Comparison of ENCODE assay signal across 14 cellular contexts in genomic region chr1:109482242-109482641, GRCh38. TPM values are rescaled to one million over a fixed set of nuclear protein-coding genes. Genes with fewer than 3 reads are reported as not detected.
A peak's percentile ranks its signal among the peaks of the same experiment; 100 is the strongest.
DNase-seq lines count a peak whose midpoint lies in the region; ATAC-seq and TF ChIP-seq lines count a peak whose summit lies in the region.
"Had no signal": no experiment of that assay in that cellular context is flagged by ENCODE, and none has a peak within 500 bp of the region (broad histone marks: within the 10 kb centered on the region; RNA-seq: fewer than 3 reads in every experiment).

No MANE protein-coding gene starts in this region.

- H3K27me3 ChIP-seq in brain microvascular endothelial cell (replicated peaks): no peaks in the 10 kb centered on the region
- H3K27me3 ChIP-seq: breast epithelium, sigmoid colon had no signal

- H3K36me3 Mint-ChIP-seq in activated naive CD4-positive, alpha-beta T cell treated with anti-CD3 and anti-CD28 coated beads, Interleukin-2, amount 10 ng/mL, durations not matched to agents 7 days and 5 days: peaks cover 7% of the 10 kb centered on the region
- H3K36me3 Mint-ChIP-seq in activated naive CD4-positive, alpha-beta T cell treated with anti-CD3 and anti-CD28 coated beads for 36 hours (ENCODE audit: low read depth): peaks cover 1% of the 10 kb centered on the region
- peaks cover 5% of the 10 kb centered on the region for H3K36me3 Mint-ChIP-seq in T-cell
- H3K36me3 Mint-ChIP-seq in memory B cell: no peaks in the 10 kb centered on the region
- H3K36me3 Mint-ChIP-seq in type B pancreatic cell: no peaks in the 10 kb centered on the region

- H3K27ac Mint-ChIP-seq in activated naive CD4-positive, alpha-beta T cell treated with anti-CD3 and anti-CD28 coated beads, Interleukin-2, amount 10 ng/mL, durations not matched to agents 7 days and 5 days: no peak overlapping the region
- no peak overlapping the region for H3K27ac Mint-ChIP-seq in activated naive CD4-positive, alpha-beta T cell treated with anti-CD3 and anti-CD28 coated beads for 36 hours
- H3K27ac Mint-ChIP-seq in T-cell (peak overlapping the region in 1 of 2 donors; percentile 66), memory B cell (peak overlapping the region; percentile 90), type B pancreatic cell (no peak overlapping the region)

- no peak overlapping the region for H3K4me3 ChIP-seq in brain microvascular endothelial cell (ENCODE audit: low read depth, low read length)

- H3K9me3 Mint-ChIP-seq in activated naive CD4-positive, alpha-beta T cell treated with anti-CD3 and anti-CD28 coated beads, Interleukin-2, amount 10 ng/mL, durations not matched to agents 7 days and 5 days: no peaks in the 10 kb centered on the region
- H3K9me3 Mint-ChIP-seq in activated naive CD4-positive, alpha-beta T cell treated with anti-CD3 and anti-CD28 coated beads for 36 hours: no peaks in the 10 kb centered on the region
- H3K9me3 Mint-ChIP-seq in T-cell (no peaks in the 10 kb centered on the region), memory B cell (no peaks in the 10 kb centered on the region), type B pancreatic cell (peaks cover 5% of the 10 kb centered on the region)

- intact Hi-C loops in activated naive CD4-positive, alpha-beta T cell treated with anti-CD3 and anti-CD28 coated beads for 36 hours (cut with micrococcal nuclease): loop anchor here (2.0 to 10.0 kb wide), 6 partner anchors 15 to 500 kb away; partner anchors contain the start of genes AHCYL1, AMIGO1, CELSR2 and ELAPOR1

- H3K27me3 Mint-ChIP-seq in activated naive CD4-positive, alpha-beta T cell treated with anti-CD3 and anti-CD28 coated beads, Interleukin-2, amount 10 ng/mL, durations not matched to agents 7 days and 5 days: peaks cover 53% of the 10 kb centered on the region
- H3K27me3 Mint-ChIP-seq in activated naive CD4-positive, alpha-beta T cell treated with anti-CD3 and anti-CD28 coated beads for 36 hours (ENCODE audit: low read depth): no peaks in the 10 kb centered on the region
- H3K27me3 Mint-ChIP-seq in T-cell (peaks cover 6 to 22% of the 10 kb centered on the region in 2 donors), memory B cell (peaks cover 10% of the 10 kb centered on the region), type B pancreatic cell (peaks cover 49% of the 10 kb centered on the region)

- in situ Hi-C loops in brain microvascular endothelial cell (cut with HindIII; ENCODE audit: low pct_ligation_motif_present, low sequenced_read_pairs): no loop called here

- H3K4me3 Mint-ChIP-seq in activated naive CD4-positive, alpha-beta T cell treated with anti-CD3 and anti-CD28 coated beads, Interleukin-2, amount 10 ng/mL, durations not matched to agents 7 days and 5 days: peak overlapping the region; percentile 11
- H3K4me3 Mint-ChIP-seq in activated naive CD4-positive, alpha-beta T cell treated with anti-CD3 and anti-CD28 coated beads for 36 hours: no peak overlapping the region
- H3K4me3 Mint-ChIP-seq in T-cell: peak overlapping the region; percentile 92 to 96 (median 92)
- peak overlapping the region; percentile 49 for H3K4me3 Mint-ChIP-seq in memory B cell
- peak overlapping the region; percentile 94 for H3K4me3 Mint-ChIP-seq in type B pancreatic cell

- no peak for ATAC-seq in T-cell (replicated peaks in 1 of 4)
- ATAC-seq in memory B cell (ENCODE audit: low read depth): no peak

- no peak for DNase-seq in activated naive CD4-positive, alpha-beta T cell treated with anti-CD3 and anti-CD28 coated beads, Interleukin-2, amount 10 ng/mL, durations not matched to agents 7 days and 5 days
- DNase-seq in activated naive CD4-positive, alpha-beta T cell treated with anti-CD3 and anti-CD28 coated beads for 36 hours: no peak
- DNase-seq in T-cell (no peak), memory B cell (ENCODE audit: low spot score in 2 of 2) (no peak), type B pancreatic cell (ENCODE audit: extremely low spot score, unreplicated experiment) (no peak), brain microvascular endothelial cell (no peak), activated gamma-delta T cell (lab: John Stamatoyannopoulos, UW) (no peak)
- DNase-seq: Caco-2, dermis blood vessel endothelial cell, EL, NCI-H1417 treated with DMSO at 0.1 percent for 48 hours, WERI-Rb-1 had no signal

- TF ChIP-seq CTCF in type B pancreatic cell (conservative IDR thresholded peaks at IDR 0.05) (no peak), brain microvascular endothelial cell (IDR thresholded peaks at IDR 0.05; ENCODE audit: low read depth, low read length, missing control alignments) (no peak)

- no peak overlapping the region for H3K27ac ChIP-seq in brain microvascular endothelial cell
- H3K27ac ChIP-seq: breast epithelium had no signal

- POLR2A ChIA-PET in T-cell (lab: Charles Lee): interaction anchor here (0.6 to 0.7 kb wide), 3 partner anchors 32 to 382 kb away, joined by 3 to 11 read pairs (median 9); partner anchors contain the start of gene CELSR2 (in 1 of the 2)

- H3K36me3 ChIP-seq in brain microvascular endothelial cell (replicated peaks): no peaks in the 10 kb centered on the region
- H3K36me3 ChIP-seq: breast epithelium had no signal

- peaks cover 41% of the 10 kb centered on the region for H3K4me1 Mint-ChIP-seq in activated naive CD4-positive, alpha-beta T cell treated with anti-CD3 and anti-CD28 coated beads, Interleukin-2, amount 10 ng/mL, durations not matched to agents 7 days and 5 days
- peaks cover 24% of the 10 kb centered on the region for H3K4me1 Mint-ChIP-seq in activated naive CD4-positive, alpha-beta T cell treated with anti-CD3 and anti-CD28 coated beads for 36 hours (ENCODE audit: low read depth)
- peaks cover 35 to 39% (median 37%) of the 10 kb centered on the region in 3 donors for H3K4me1 Mint-ChIP-seq in T-cell
- peaks cover 24% of the 10 kb centered on the region for H3K4me1 Mint-ChIP-seq in memory B cell
- H3K4me1 Mint-ChIP-seq in type B pancreatic cell (ENCODE audit: unreplicated experiment): peaks cover 16% of the 10 kb centered on the region

- CTCF ChIA-PET in activated naive CD4-positive, alpha-beta T cell treated with anti-CD3 and anti-CD28 coated beads, Interleukin-2, amount 10 ng/mL, durations not matched to agents 7 days and 5 days (lab: Charles Lee): interaction anchor here (1.0 to 37.4 kb wide), 5 partner anchors 8 to 56 kb away, joined by 3 to 1080 read pairs (median 3); partner anchors contain the start of genes CYB561D1, GPR61 and PSMA5
- CTCF ChIA-PET in activated naive CD4-positive, alpha-beta T cell treated with anti-CD3 and anti-CD28 coated beads for 36 hours (lab: Charles Lee): interaction anchor here (0.6 to 4.3 kb wide), 4 partner anchors 11 to 57 kb away, joined by 3 to 36 read pairs (median 3); partner anchors contain the start of genes CYB561D1 and GPR61
- CTCF ChIA-PET in T-cell (lab: Charles Lee): interaction anchor here in 1 of 2 donors (1.5 to 2.6 kb wide), 3 partner anchors 12 to 67 kb away, joined by 4 to 23 read pairs (median 13); partner anchors contain the start of genes CYB561D1 and GNAI3

RNA-seq across cellular contexts. Expression of gene ATXN7L2, which starts 1.5 kb away (rescaled TPM):
- total RNA-seq in activated naive CD4-positive, alpha-beta T cell treated with anti-CD3 and anti-CD28 coated beads for 36 hours: 10 to 100 TPM; 15.2 to 16.4 TPM
- total RNA-seq in T-cell (10 to 100 TPM in 4 of 5 donors, 1 to 10 TPM in 1; 9.7 to 13.2 (median 12.5) TPM), type B pancreatic cell (ENCODE audit: low replicate concordance) (5.7 and 12.0 TPM in 2 replicates)

RNA-seq across cellular contexts. Expression of gene CYB561D1, which starts 11.7 kb away (rescaled TPM):
- total RNA-seq in activated naive CD4-positive, alpha-beta T cell treated with anti-CD3 and anti-CD28 coated beads for 36 hours: 1 to 10 TPM; 6.6 to 8.5 TPM
- total RNA-seq in T-cell (10 to 100 TPM; 23.6 to 42.6 (median 39.5) TPM), type B pancreatic cell (ENCODE audit: low replicate concordance) (10.4 and 14.3 TPM in 2 replicates)

RNA-seq across cellular contexts. Expression of gene SYPL2, which starts 15.9 kb away (rescaled TPM):
- total RNA-seq in activated naive CD4-positive, alpha-beta T cell treated with anti-CD3 and anti-CD28 coated beads for 36 hours: under 1 TPM in 1 of 2 experiments, not detected in 1; 0.05 TPM
- total RNA-seq in T-cell (under 1 TPM in 4 of 5 donors, not detected in 1; 0.09 to 0.13 (median 0.11) TPM), type B pancreatic cell (ENCODE audit: low replicate concordance) (0.33 and 0.58 TPM in 2 replicates)
- total RNA-seq: dermis blood vessel endothelial cell had no signal

RNA-seq across cellular contexts. Expression of gene AMIGO1, which starts 27.3 kb away (rescaled TPM):
- total RNA-seq in activated naive CD4-positive, alpha-beta T cell treated with anti-CD3 and anti-CD28 coated beads for 36 hours: 1 to 10 TPM; 1.5 to 1.7 TPM
- total RNA-seq in T-cell: 10 to 100 TPM; 13.2 to 28.2 (median 21.5) TPM
- total RNA-seq in type B pancreatic cell (ENCODE audit: low replicate concordance): 5.4 and 6.1 TPM in 2 replicates

RNA-seq across cellular contexts. Expression of gene PSMA5, which starts 56.0 kb away (rescaled TPM):
- total RNA-seq in activated naive CD4-positive, alpha-beta T cell treated with anti-CD3 and anti-CD28 coated beads for 36 hours: 100 to 1,000 TPM; 181 to 202 TPM
- 10 to 100 TPM; 41.1 to 91.2 (median 75.5) TPM for total RNA-seq in T-cell
- 84.3 and 85.7 TPM in 2 replicates for total RNA-seq in type B pancreatic cell (ENCODE audit: low replicate concordance)
